In the genomic region with DNA sequence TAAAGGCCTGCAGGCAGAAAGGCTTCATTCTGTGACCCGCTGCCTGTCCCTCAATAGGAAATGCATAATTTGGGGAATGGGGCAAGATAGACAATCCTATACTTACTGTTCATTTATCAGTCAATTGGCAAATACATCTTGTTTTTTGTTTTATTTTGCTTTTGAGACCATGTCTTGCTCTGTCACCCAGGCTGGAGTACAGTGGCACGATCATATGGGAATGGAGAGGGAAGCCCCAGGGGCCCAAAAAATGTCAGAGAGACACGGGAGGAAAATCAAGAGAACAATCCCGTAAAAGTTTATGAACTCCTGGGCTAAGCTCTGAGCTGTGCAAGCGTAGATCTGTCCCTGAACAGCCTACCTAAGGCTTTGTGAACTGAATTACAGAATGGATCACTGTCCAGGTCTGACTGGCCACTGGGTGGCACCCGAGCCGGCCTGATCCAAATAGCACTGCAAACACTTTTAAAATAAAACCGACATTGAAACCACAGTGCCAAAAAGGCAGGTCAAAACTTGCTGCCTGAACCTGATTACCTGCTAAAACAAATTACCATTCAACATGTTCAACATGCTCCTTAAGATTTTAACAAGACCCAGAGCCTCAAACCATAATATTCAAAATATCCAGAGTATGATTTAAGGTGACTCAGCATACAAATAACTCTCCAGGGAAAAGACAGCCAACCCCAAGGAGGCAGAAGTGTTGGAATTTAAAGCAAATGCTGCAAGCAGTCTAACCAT, we compare ENCODE assay signal across 8 cellular contexts. TPM values are rescaled to one million over a fixed set of nuclear protein-coding genes. Genes with fewer than 3 reads are reported as not detected.
DNase-seq lines count a peak whose midpoint lies in the region; ATAC-seq, FAIRE-seq and TF ChIP-seq lines count a peak whose summit lies in the region.

No MANE protein-coding gene starts in this region.

- H3K23me2 ChIP-seq in H1 (ENCODE audit: low read depth, low read length) = no peaks in the 10 kb centered on the region

- H3K79me2 ChIP-seq in H1 (ENCODE audit: control insufficient read depth in 1 of 2, insufficient read depth in 2 of 2, low read length in 2 of 2) = no peaks in the 10 kb centered on the region

- WGBS in A549 (ENCODE audit: missing lambda C conversion rate) = 30% methylated on average over 8 of the region's 8 CpGs
- WGBS in H1 (ENCODE audit: extremely low coverage in 1 of 2, insufficient coverage in 1 of 2, insufficient read length in 1 of 2, insufficient replicate concordance in 2 of 2, low coverage in 1 of 2, low lambda C conversion rate in 2 of 2, missing lambda C conversion rate in 1 of 2), 2 experiments = 60% methylated on average over 8 of the region's 8 CpGs; no CpG with 5 or more reads in 1 of the 2 experiments

- DNase-seq in A549 (ENCODE audit: low read depth in 1 of 2, low spot score in 1 of 2) (peak; percentile 68 to 77), GM10266 (ENCODE audit: extremely low spot score) (peak; percentile 53), NCI-H2081 (lab: John Stamatoyannopoulos, UW) (peak; percentile 36 to 68), H1 (ENCODE audit: low read depth in 1 of 2, low spot score in 2 of 2) (peak in 1 of 2 experiments; percentile 62), medulla oblongata (ENCODE audit: extremely low spot score) (peak; percentile 69)
- peak; percentile 59 for DNase-seq in activated CD4-positive, alpha-beta T cell treated with anti-CD3 and anti-CD28 coated beads for 48 hours

- H2BK20ac ChIP-seq in H1 (ENCODE audit: low read length) = no peak overlapping the region

- no peak overlapping the region for H4K5ac ChIP-seq in H1 (ENCODE audit: insufficient read length, low read depth, low read length)

- POLR2A ChIA-PET in A549 (lab: Yijun Ruan, JAX) (interaction anchor here (1.7 kb wide), 1 partner anchor 17 kb away, joined by 7 read pairs; the partner anchor contains the start of gene MLF2), H1 (lab: Charles Lee; ENCODE audit: partially characterized antibody) (interaction anchor here (1.1 to 2.5 kb wide), 2 partner anchors 11 to 18 kb away, joined by 4 to 11 read pairs; partner anchors contain the start of gene MLF2)

- TF ChIP-seq CTCF in A549 (IDR thresholded peaks at IDR 0.05) = peak; percentile 90
- peak; percentile 82 for TF ChIP-seq CTCF in GM10266 (IDR thresholded peaks at IDR 0.05; ENCODE audit: control insufficient read depth, insufficient read depth, low read depth, missing control alignments)
- peak; percentile 62 to 63 (median 63) for TF ChIP-seq CTCF in H1 (IDR thresholded peaks at IDR 0.05; ENCODE audit: control extremely low read depth in 1 of 3, insufficient read depth in 1 of 3, low read depth in 1 of 3, low read length in 3 of 3)

- ATAC-seq in A549 (peak; percentile 99), HG03097 (IDR thresholded peaks at IDR 0.05; ENCODE audit: low FRiP score, unreplicated experiment) (no peak)

- no peak for FAIRE-seq in A549 (lab: Jason Lieb, UNC)
- peak; percentile 88 for FAIRE-seq in H1 (lab: Jason Lieb, UNC)

- no peak overlapping the region for H2BK120ac ChIP-seq in H1 (replicated peaks; ENCODE audit: low read depth, low read length)

- no peak overlapping the region for H3K4me3 ChIP-seq in A549
- H3K4me3 ChIP-seq in H1 (ENCODE audit: extremely low read depth in 1 of 4, insufficient read depth in 2 of 4, low read depth in 3 of 4, low read length in 4 of 4) = no peak overlapping the region
- H3K4me3 ChIP-seq in subcutaneous abdominal adipose tissue (ENCODE audit: low read depth in 1 of 5, low read length in 5 of 5) = no peak overlapping the region

- no peaks in the 10 kb centered on the region for H3K27me3 ChIP-seq in H1 (replicated peaks in 1 of 4; ENCODE audit: control insufficient read depth in 3 of 4, extremely low read depth in 1 of 4, insufficient read depth in 3 of 4, low read length in 3 of 4)
- no peaks in the 10 kb centered on the region for H3K27me3 ChIP-seq in subcutaneous abdominal adipose tissue (ENCODE audit: control insufficient read depth in 5 of 5, insufficient read depth in 4 of 5, low read length in 5 of 5)

- TF ChIP-seq EP300 in A549 (IDR thresholded peaks at IDR 0.05) (no peak), H1 (IDR thresholded peaks at IDR 0.05; ENCODE audit: borderline replicate concordance in 1 of 2, low read depth in 2 of 2, low read length in 2 of 2) (no peak)

- no peak overlapping the region for H2BK5ac ChIP-seq in H1 (ENCODE audit: low read depth, low read length)

- no peak overlapping the region for H3K4ac ChIP-seq in H1 (replicated peaks; ENCODE audit: insufficient read length, low read depth, low read length)

- no peaks in the 10 kb centered on the region for H4K20me1 ChIP-seq in H1 (replicated peaks in 1 of 2; ENCODE audit: control insufficient read depth in 1 of 2, insufficient read depth in 2 of 2, low read length in 2 of 2)

- no peak overlapping the region for H3K9ac ChIP-seq in H1 (replicated peaks in 1 of 4; ENCODE audit: extremely low read depth in 1 of 4, low read depth in 3 of 4, low read length in 3 of 4)
- peak overlapping the region in 2 of 5 donors; percentile 24 to 28 for H3K9ac ChIP-seq in subcutaneous abdominal adipose tissue (ENCODE audit: low read length in 5 of 5)

- no peaks in the 10 kb centered on the region for H3K79me1 ChIP-seq in H1 (ENCODE audit: low read depth, low read length)

- H3K36me3 ChIP-seq in H1 (ENCODE audit: control insufficient read depth in 2 of 4, insufficient read depth in 4 of 4, low read length in 3 of 4) (peaks cover 0 to 13% (median 9%) of the 10 kb centered on the region in 4 experiments; a peak in 5 of 8 replicates), subcutaneous abdominal adipose tissue (ENCODE audit: control insufficient read depth in 5 of 5, insufficient read depth in 5 of 5, low read length in 5 of 5) (peaks cover 0 to 36% (median 18%) of the 10 kb centered on the region in 5 donors)

- TF ChIP-seq RAD21 in A549 (conservative IDR thresholded peaks at IDR 0.05 in 1 of 2, IDR thresholded peaks at IDR 0.05 in 1 of 2) (peak; percentile 80 to 83), H1 (IDR thresholded peaks at IDR 0.05 in 1 of 2, conservative IDR thresholded peaks at IDR 0.05 in 1 of 2; ENCODE audit: low read depth in 2 of 2, low read length in 2 of 2) (peak; percentile 62 to 73)

- H3K27ac ChIP-seq in A549 (peak overlapping the region; percentile 67 to 72), H1 (ENCODE audit: low read depth, low read length) (no peak overlapping the region), subcutaneous abdominal adipose tissue (ENCODE audit: low read depth, low read length) (peak overlapping the region; percentile 49)

- no peak overlapping the region for H3K56ac ChIP-seq in H1 (replicated peaks; ENCODE audit: insufficient read length, low read depth, low read length)

- CTCF ChIA-PET in A549 (lab: Yijun Ruan, JAX) (interaction anchor here (0.6 to 7.7 kb wide), 15 partner anchors 9 to 182 kb away, joined by 3 to 50 read pairs (median 11); partner anchors contain the start of genes COPS7A, GPR162, MLF2 and PTMS), H1 (lab: Charles Lee; ENCODE audit: partially characterized antibody) (interaction anchor here (0.6 to 3.0 kb wide), 16 partner anchors 9 to 1289 kb away, joined by 3 to 22 read pairs (median 4); partner anchors contain the start of genes COPS7A and MLF2)

- no peak overlapping the region for H3K23ac ChIP-seq in H1 (ENCODE audit: insufficient read length)

- no peak for TF ChIP-seq POLR2A in A549 (IDR thresholded peaks at IDR 0.05; ENCODE audit: low read length)
- no peak for TF ChIP-seq POLR2A in H1 (IDR thresholded peaks at IDR 0.05; ENCODE audit: control extremely low read depth in 1 of 2, low read depth in 2 of 2, low read length in 2 of 2)

- no peak overlapping the region; the same call in 1 of the 2 replicates for H3K18ac ChIP-seq in H1 (ENCODE audit: extremely low read depth, low read length)

- H3K4me2 ChIP-seq in A549 (peak overlapping the region; percentile 40; the same call in 2 of the 3 replicates), H1 (ENCODE audit: insufficient read depth in 1 of 2, low read depth in 2 of 2, low read length in 2 of 2) (no peak overlapping the region)

- no peak overlapping the region for H2BK15ac ChIP-seq in H1 (ENCODE audit: low read length)

- no peaks in the 10 kb centered on the region for H3K9me3 ChIP-seq in A549
- H3K9me3 ChIP-seq in H1 (ENCODE audit: insufficient read depth in 2 of 2, low read depth in 1 of 2, low read length in 1 of 2) = no peaks in the 10 kb centered on the region
- no peaks in the 10 kb centered on the region for H3K9me3 ChIP-seq in subcutaneous abdominal adipose tissue (ENCODE audit: control insufficient read depth in 5 of 5, low read length in 5 of 5)

- H2AK5ac ChIP-seq in H1 (ENCODE audit: low read depth, low read length) = no peak overlapping the region

- no peak overlapping the region for H2AFZ ChIP-seq in H1 (ENCODE audit: low read length)

- H3K4me1 ChIP-seq in A549 (peaks cover 6% of the 10 kb centered on the region), H1 (replicated peaks in 1 of 4; ENCODE audit: control insufficient read depth in 3 of 4, insufficient read depth in 4 of 4, low read length in 3 of 4) (peaks cover 0 to 5% (median 0%) of the 10 kb centered on the region in 4 experiments; a peak in 1 of 7 replicates), subcutaneous abdominal adipose tissue (ENCODE audit: control insufficient read depth in 5 of 5, insufficient read depth in 5 of 5, low read length in 5 of 5) (peaks cover 0 to 17% (median 15%) of the 10 kb centered on the region in 5 donors)

- H3K14ac ChIP-seq in H1 (ENCODE audit: insufficient read length) = no peak overlapping the region

- no peak overlapping the region for H2BK12ac ChIP-seq in H1 (ENCODE audit: low read depth, low read length)

- H4K91ac ChIP-seq in H1 (replicated peaks; ENCODE audit: insufficient read length, low read length) = no peak overlapping the region

- H4K8ac ChIP-seq in H1 (ENCODE audit: extremely low read depth, insufficient read depth, low read length) = no peak overlapping the region

RNA-seq across cellular contexts. Expression of gene COPS7A, which starts 11.8 kb away (rescaled TPM):
- polyA plus RNA-seq in A549 (2011; rRNA removed) = 78.8 and 95.0 TPM in 2 replicates
- polyA plus RNA-seq in A549 (2012; cell fraction: cytosol; rRNA removed) = 156 and 169 TPM in 2 replicates
- 167 and 203 TPM in 2 replicates for polyA plus RNA-seq in A549 (2012; cell fraction: nucleus; rRNA removed)
- polyA plus RNA-seq in A549 (2017; fragmentation: RNase III; extraction: RNeasy Plus Mini Kit Qiagen cat#74134 plus additional on column Dnase treatment) = 46.9 to 51.2 TPM (median 50.0 TPM) in 3 replicates
- 38.6 and 42.1 TPM in 2 replicates for polyA minus RNA-seq in A549 (2011; rRNA and poly(A)+ RNA removed)
- total RNA-seq in H1 (2021; fragmentation: NEBNext Ultra II Directional; extraction: Animal tissue kit (Norgen Biotek cat#: 25700)) = 43.3 and 44.5 TPM in 2 replicates
- 95.9 and 98.4 TPM in 2 replicates for polyA plus RNA-seq in H1 (2011; rRNA removed)
- 93.9 TPM for polyA plus RNA-seq in H1 (2011; cell fraction: cytosol; rRNA removed)
- 109 TPM for polyA plus RNA-seq in H1 (2011; cell fraction: nucleus; rRNA removed)
- polyA plus RNA-seq in H1 (2012, experiment 1 of 2) = 43.6 to 58.1 TPM (median 55.6 TPM) in 4 replicates
- polyA plus RNA-seq in H1 (2012, experiment 2 of 2) = 63.2 TPM
- polyA plus RNA-seq in H1 (2013, experiment 1 of 2) = 40.6 TPM
- polyA plus RNA-seq in H1 (2013, experiment 2 of 2) = 40.1 TPM
- polyA minus RNA-seq in H1 (2011; rRNA and poly(A)+ RNA removed) = 43.8 and 57.5 TPM in 2 replicates
- polyA minus RNA-seq in H1 (2011; cell fraction: cytosol; rRNA and poly(A)+ RNA removed) = 16.6 TPM
- polyA minus RNA-seq in H1 (2011; cell fraction: nucleus; rRNA and poly(A)+ RNA removed) = 17.2 TPM

RNA-seq across cellular contexts. Expression of gene MLF2, which starts 17.3 kb away (rescaled TPM):
- polyA plus RNA-seq in A549 (2011; rRNA removed) (302 and 310 TPM in 2 replicates), A549 (2017; fragmentation: RNase III; extraction: RNeasy Plus Mini Kit Qiagen cat#74134 plus additional on column Dnase treatment) (269 to 305 TPM (median 295 TPM) in 3 replicates), H1 (2011; rRNA removed) (401 and 443 TPM in 2 replicates)
- polyA plus RNA-seq in A549 (2012; cell fraction: cytosol; rRNA removed) = 530 and 634 TPM in 2 replicates
- polyA plus RNA-seq in A549 (2012; cell fraction: nucleus; rRNA removed) = 414 and 425 TPM in 2 replicates
- polyA minus RNA-seq in A549 (2011; rRNA and poly(A)+ RNA removed) = 200 and 287 TPM in 2 replicates
- 229 and 232 TPM in 2 replicates for total RNA-seq in H1 (2021; fragmentation: NEBNext Ultra II Directional; extraction: Animal tissue kit (Norgen Biotek cat#: 25700))
- polyA plus RNA-seq in H1 (2011; cell fraction: cytosol; rRNA removed) = 319 TPM
- polyA plus RNA-seq in H1 (2011; cell fraction: nucleus; rRNA removed) = 252 TPM
- polyA plus RNA-seq in H1 (2012, experiment 1 of 2) = 240 to 272 TPM (median 254 TPM) in 4 replicates
- polyA plus RNA-seq in H1 (2012, experiment 2 of 2) = 291 TPM
- 162 TPM for polyA plus RNA-seq in H1 (2013, experiment 1 of 2)
- polyA plus RNA-seq in H1 (2013, experiment 2 of 2) = 175 TPM
- polyA minus RNA-seq in H1 (2011; rRNA and poly(A)+ RNA removed) = 311 and 327 TPM in 2 replicates
- polyA minus RNA-seq in H1 (2011; cell fraction: cytosol; rRNA and poly(A)+ RNA removed) = 98.5 TPM
- 106 TPM for polyA minus RNA-seq in H1 (2011; cell fraction: nucleus; rRNA and poly(A)+ RNA removed)

RNA-seq across cellular contexts. Expression of gene PTMS, which starts 30.5 kb away (rescaled TPM):
- polyA plus RNA-seq in A549 (2011; rRNA removed) = 205 and 391 TPM in 2 replicates
- polyA plus RNA-seq in A549 (2012; cell fraction: cytosol; rRNA removed) = 584 and 643 TPM in 2 replicates
- 397 and 450 TPM in 2 replicates for polyA plus RNA-seq in A549 (2012; cell fraction: nucleus; rRNA removed)
- 868 to 1,195 TPM (median 1,161 TPM) in 3 replicates for polyA plus RNA-seq in A549 (2017; fragmentation: RNase III; extraction: RNeasy Plus Mini Kit Qiagen cat#74134 plus additional on column Dnase treatment)
- 256 and 300 TPM in 2 replicates for polyA minus RNA-seq in A549 (2011; rRNA and poly(A)+ RNA removed)
- total RNA-seq in H1 (2021; fragmentation: NEBNext Ultra II Directional; extraction: Animal tissue kit (Norgen Biotek cat#: 25700)) = 444 and 486 TPM in 2 replicates
- 553 and 999 TPM in 2 replicates for polyA plus RNA-seq in H1 (2011; rRNA removed)
- 441 TPM for polyA plus RNA-seq in H1 (2011; cell fraction: cytosol; rRNA removed)
- 217 TPM for polyA plus RNA-seq in H1 (2011; cell fraction: nucleus; rRNA removed)
- 329 to 587 TPM (median 502 TPM) in 4 replicates for polyA plus RNA-seq in H1 (2012, experiment 1 of 2)
- 566 TPM for polyA plus RNA-seq in H1 (2012, experiment 2 of 2)
- polyA plus RNA-seq in H1 (2013, experiment 1 of 2) = 523 TPM
- polyA plus RNA-seq in H1 (2013, experiment 2 of 2) = 513 TPM
- 35.2 and 58.0 TPM in 2 replicates for polyA minus RNA-seq in H1 (2011; rRNA and poly(A)+ RNA removed)
- 109 TPM for polyA minus RNA-seq in H1 (2011; cell fraction: cytosol; rRNA and poly(A)+ RNA removed)
- polyA minus RNA-seq in H1 (2011; cell fraction: nucleus; rRNA and poly(A)+ RNA removed) = 72.4 TPM

RNA-seq across cellular contexts. Expression of gene PIANP, which starts 35.0 kb away (rescaled TPM):
- polyA plus RNA-seq in A549 (2011; rRNA removed) = 0.10 and 0.22 TPM in 2 replicates
- polyA plus RNA-seq in A549 (2012; cell fraction: cytosol; rRNA removed) = 0.50 and 0.75 TPM in 2 replicates
- 0.73 and 0.83 TPM in 2 replicates for polyA plus RNA-seq in A549 (2012; cell fraction: nucleus; rRNA removed)
- polyA plus RNA-seq in A549 (2017; fragmentation: RNase III; extraction: RNeasy Plus Mini Kit Qiagen cat#74134 plus additional on column Dnase treatment) = 0.30 to 0.56 TPM (median 0.45 TPM) in 3 replicates
- 0.08 and 0.19 TPM in 2 replicates for polyA minus RNA-seq in A549 (2011; rRNA and poly(A)+ RNA removed)
- 9.8 and 15.3 TPM in 2 replicates for total RNA-seq in H1 (2021; fragmentation: NEBNext Ultra II Directional; extraction: Animal tissue kit (Norgen Biotek cat#: 25700))
- 6.3 and 13.3 TPM in 2 replicates for polyA plus RNA-seq in H1 (2011; rRNA removed)
- 4.1 TPM for polyA plus RNA-seq in H1 (2011; cell fraction: cytosol; rRNA removed)
- 16.6 TPM for polyA plus RNA-seq in H1 (2011; cell fraction: nucleus; rRNA removed)
- polyA plus RNA-seq in H1 (2012, experiment 1 of 2) = 11.4 to 16.2 TPM (median 13.6 TPM) in 4 replicates
- polyA plus RNA-seq in H1 (2012, experiment 2 of 2) = 12.2 TPM
- polyA plus RNA-seq in H1 (2013, experiment 1 of 2) = 13.5 TPM
- 16.5 TPM for polyA plus RNA-seq in H1 (2013, experiment 2 of 2)
- polyA minus RNA-seq in H1 (2011; rRNA and poly(A)+ RNA removed) = 1.6 and 3.5 TPM in 2 replicates
- 6.8 TPM for polyA minus RNA-seq in H1 (2011; cell fraction: cytosol; rRNA and poly(A)+ RNA removed)
- 4.1 TPM for polyA minus RNA-seq in H1 (2011; cell fraction: nucleus; rRNA and poly(A)+ RNA removed)

RNA-seq across cellular contexts. Expression of gene LAG3, which starts 36.7 kb away (rescaled TPM):
- 0.56 and 0.66 TPM in 2 replicates for polyA plus RNA-seq in A549 (2011; rRNA removed)
- polyA plus RNA-seq in A549 (2012; cell fraction: cytosol; rRNA removed) = 0.93 and 1.2 TPM in 2 replicates
- 9.8 and 10.8 TPM in 2 replicates for polyA plus RNA-seq in A549 (2012; cell fraction: nucleus; rRNA removed)
- 1.6 to 2.3 TPM (median 1.7 TPM) in 3 replicates for polyA plus RNA-seq in A549 (2017; fragmentation: RNase III; extraction: RNeasy Plus Mini Kit Qiagen cat#74134 plus additional on column Dnase treatment)
- polyA minus RNA-seq in A549 (2011; rRNA and poly(A)+ RNA removed) = 0.19 and 0.95 TPM in 2 replicates
- total RNA-seq in H1 (2021; fragmentation: NEBNext Ultra II Directional; extraction: Animal tissue kit (Norgen Biotek cat#: 25700)) = 2.8 and 3.1 TPM in 2 replicates
- 1.1 and 2.5 TPM in 2 replicates for polyA plus RNA-seq in H1 (2011; rRNA removed)
- polyA plus RNA-seq in H1 (2011; cell fraction: cytosol; rRNA removed) = 1.2 TPM
- polyA plus RNA-seq in H1 (2011; cell fraction: nucleus; rRNA removed) = 6.1 TPM
- 1.7 to 3.0 TPM (median 2.8 TPM) in 4 replicates for polyA plus RNA-seq in H1 (2012, experiment 1 of 2)
- 1.4 TPM for polyA plus RNA-seq in H1 (2012, experiment 2 of 2)
- 1.7 TPM for polyA plus RNA-seq in H1 (2013, experiment 1 of 2)
- polyA plus RNA-seq in H1 (2013, experiment 2 of 2) = 1.8 TPM
- polyA minus RNA-seq in H1 (2011; rRNA and poly(A)+ RNA removed) = 0.29 and 0.47 TPM in 2 replicates
- 0.81 TPM for polyA minus RNA-seq in H1 (2011; cell fraction: cytosol; rRNA and poly(A)+ RNA removed)
- polyA minus RNA-seq in H1 (2011; cell fraction: nucleus; rRNA and poly(A)+ RNA removed) = 3.6 TPM

Comparison
In these comparisons a context has a peak if more than half of its experiments do, and no peak if none do; other contexts are left out.
1. Of the 18 proteins assayed by ChIP-seq in both H1 and A549: peak only in H1: none; only in A549: MAFK; in both: CTCF and RAD21; in neither: 15.